Comparison of ENCODE assay signal across 9 cellular contexts in the genomic region with DNA sequence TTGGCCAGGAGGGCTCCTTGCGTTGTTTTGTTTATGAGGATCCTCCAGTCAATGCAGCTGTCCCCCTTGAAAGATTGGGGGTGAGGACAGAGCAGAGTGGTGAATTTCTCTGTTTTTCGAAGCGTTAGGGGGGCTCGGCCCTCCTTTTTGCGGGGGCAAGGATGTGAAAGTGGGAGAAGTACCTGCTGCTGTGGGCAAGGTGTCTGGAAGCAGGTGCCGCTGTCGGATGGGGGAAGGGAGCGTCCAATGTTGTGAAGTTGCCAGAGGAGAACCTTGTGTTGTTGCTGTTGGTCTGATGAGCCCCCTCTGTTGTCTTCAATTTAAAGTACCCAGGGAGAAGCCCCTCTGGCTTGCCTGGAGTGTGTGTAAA. TPM values are rescaled to one million over a fixed set of nuclear protein-coding genes. Genes with fewer than 3 reads are reported as not detected.
A peak's percentile ranks its signal among the peaks of the same experiment; 100 is the strongest.
DNase-seq lines count a peak whose midpoint lies in the region; ATAC-seq and TF ChIP-seq lines count a peak whose summit lies in the region.
"Had no signal": no experiment of that assay in that cellular context is flagged by ENCODE, and none has a peak within 500 bp of the region (broad histone marks: within the 10 kb centered on the region; RNA-seq: fewer than 3 reads in every experiment).

No MANE protein-coding gene starts in this region.

- WGBS in thymus, result 2% methylated on average over 8 of the region's 8 CpGs

- H3K4me1 ChIP-seq in thymus (ENCODE audit: control insufficient read depth, insufficient read depth, low read length), result no peaks in the 10 kb centered on the region

- peak overlapping the region; percentile 25 to 93 (median 86) for H3K27ac Mint-ChIP-seq in brain
- H3K27ac Mint-ChIP-seq: stimulated activated naive CD8-positive, alpha-beta T cell treated with anti-CD3 and anti-CD28 coated beads, Interleukin-15, Interleukin-2, amounts not matched to agents 100 ng/mL and 50 ng/mL, for 24 hours had no signal

- H3K9me3 ChIP-seq in thymus (ENCODE audit: control insufficient read depth), result no peaks in the 10 kb centered on the region

- no peaks in the 10 kb centered on the region for H3K9me3 Mint-ChIP-seq in brain
- H3K9me3 Mint-ChIP-seq: stimulated activated naive CD8-positive, alpha-beta T cell treated with anti-CD3 and anti-CD28 coated beads, Interleukin-15, Interleukin-2, amounts not matched to agents 100 ng/mL and 50 ng/mL, for 24 hours had no signal

- peaks cover 18% of the 10 kb centered on the region for H3K4me1 Mint-ChIP-seq in brain

- peaks cover 10% of the 10 kb centered on the region for H3K36me3 Mint-ChIP-seq in brain

- peaks cover 19% of the 10 kb centered on the region for H3K27me3 Mint-ChIP-seq in brain

- DNase-seq in KBM-7, result peak; percentile 42
- DNase-seq in kidney tubule cell (ENCODE audit: low spot score), result peak; percentile 19
- DNase-seq in COLO829 (ENCODE audit: low spot score), result no peak
- no peak for DNase-seq in NCI-H524 (lab: John Stamatoyannopoulos, UW)

- no peak for TF ChIP-seq CTCF in brain (conservative IDR thresholded peaks at IDR 0.05)

- H3K27ac ChIP-seq in thymus (ENCODE audit: low read depth), result no peak overlapping the region

- no peak for ATAC-seq in GM18870 (IDR thresholded peaks at IDR 0.05; ENCODE audit: unreplicated experiment)
- ATAC-seq in HG03342 (IDR thresholded peaks at IDR 0.05; ENCODE audit: unreplicated experiment), result no peak

- peak overlapping the region; percentile 34 for H3K4me3 ChIP-seq in thymus (ENCODE audit: low read length)

- H3K36me3 ChIP-seq in thymus (ENCODE audit: control insufficient read depth, insufficient read depth), result no peaks in the 10 kb centered on the region

- in situ Hi-C loops in KBM-7 (cut with MboI; ENCODE audit: low pct_unique_long_range_greater_than_20kb, low sequenced_read_pairs), result no loop called here

- peaks cover 10% of the 10 kb centered on the region for H3K27me3 ChIP-seq in thymus (ENCODE audit: control insufficient read depth, insufficient read depth)

- H3K4me3 Mint-ChIP-seq in brain, result peak overlapping the region; percentile 95 to 98 (median 96)
- H3K4me3 Mint-ChIP-seq: stimulated activated naive CD8-positive, alpha-beta T cell treated with anti-CD3 and anti-CD28 coated beads, Interleukin-15, Interleukin-2, amounts not matched to agents 100 ng/mL and 50 ng/mL, for 24 hours had no signal

RNA-seq across cellular contexts. Expression of gene GLRB, which starts 0.6 kb away (rescaled TPM):
- polyA plus RNA-seq in brain (ENCODE audit: insufficient read depth, low read depth, low replicate concordance), result 7.2 TPM
- polyA plus RNA-seq in thymus, result 1.5 TPM

Comparison
In these comparisons a context has a peak if more than half of its experiments do, and no peak if none do; other contexts are left out.
1. DNase-seq: peak in KBM-7 (single experiment) and kidney tubule cell (single experiment); none in COLO829 (single experiment) and NCI-H524 (0 of 2).